In the genomic region with DNA sequence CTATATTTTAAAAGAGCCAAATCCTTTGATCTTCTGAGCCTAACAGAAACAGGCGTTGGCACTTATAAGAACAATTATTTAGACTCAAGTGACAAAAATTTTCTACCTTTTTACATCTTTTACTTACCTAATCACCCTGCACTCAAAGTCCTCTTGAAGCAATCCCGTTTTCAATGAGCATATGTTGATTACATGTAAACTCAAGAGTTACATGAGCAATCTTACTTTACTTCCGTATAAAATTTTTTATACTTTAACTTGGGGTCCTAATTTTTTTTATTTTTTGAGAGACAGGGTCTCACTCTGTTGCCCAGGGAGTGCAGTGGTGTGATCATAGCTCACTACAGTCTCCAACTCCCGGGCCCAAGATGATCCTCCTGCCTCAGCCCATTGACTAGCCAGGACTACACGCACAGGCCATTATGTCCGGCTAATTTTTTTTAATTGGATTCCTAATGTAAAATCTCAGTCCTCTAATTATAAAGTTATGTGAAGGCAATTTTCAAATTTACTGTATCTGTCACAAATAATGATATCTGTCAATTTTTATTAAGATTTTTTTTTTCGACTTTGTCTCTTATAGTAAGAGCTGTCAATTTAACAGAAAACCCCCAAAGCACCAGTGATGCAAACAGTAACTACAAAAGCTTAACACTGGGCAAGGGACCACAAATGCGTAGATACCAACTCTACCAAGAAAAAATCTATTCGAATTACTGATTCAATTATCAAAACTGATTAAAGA, we compare ENCODE assay signal across 8 cellular contexts. TPM values are rescaled to one million over a fixed set of nuclear protein-coding genes. Genes with fewer than 3 reads are reported as not detected.
A peak's percentile ranks its signal among the peaks of the same experiment; 100 is the strongest.
DNase-seq lines count a peak whose midpoint lies in the region; ATAC-seq and TF ChIP-seq lines count a peak whose summit lies in the region.

No MANE protein-coding gene starts in this region.

- ATAC-seq in stimulated activated naive CD8-positive, alpha-beta T cell treated with anti-CD3 and anti-CD28 coated beads, Interleukin-15, Interleukin-2, amounts not matched to agents 100 U/mL and 50 U/mL, for 24 hours: no peak
- no peak for ATAC-seq in GM19455 (IDR thresholded peaks at IDR 0.05; ENCODE audit: unreplicated experiment)
- no peak for ATAC-seq in GM18868 (IDR thresholded peaks at IDR 0.05; ENCODE audit: unreplicated experiment)
- ATAC-seq in HG02798 (IDR thresholded peaks at IDR 0.05; ENCODE audit: poor library complexity, unreplicated experiment): no peak

- CTCF ChIA-PET in MCF 10A (lab: Yijun Ruan, JAX): interaction anchor here (0.6 to 1.9 kb wide), 11 partner anchors 11 to 211 kb away, joined by 3 to 5 read pairs (median 3); no protein-coding TSS in a partner anchor

- intact Hi-C loops in MCF 10A (cut with micrococcal nuclease): no loop called here

- DNase-seq in stimulated activated naive CD8-positive, alpha-beta T cell treated with anti-CD3 and anti-CD28 coated beads, Interleukin-15, Interleukin-2, amounts not matched to agents 100 U/mL and 50 U/mL, for 24 hours: no peak
- DNase-seq in MCF 10A (ENCODE audit: unreplicated experiment) (no peak), midbrain (lab: John Stamatoyannopoulos, UW) (peak; percentile 51), activated gamma-delta T cell treated with Interleukin-2 at 50 U/mL for 16 hours (no peak)

- no peak for TF ChIP-seq CTCF in MCF 10A (IDR thresholded peaks at IDR 0.05; ENCODE audit: unreplicated experiment)

- peak overlapping the region; percentile 95 for H3K4me3 Mint-ChIP-seq in stimulated activated naive CD8-positive, alpha-beta T cell treated with anti-CD3 and anti-CD28 coated beads, Interleukin-15, Interleukin-2, amounts not matched to agents 100 ng/mL and 50 ng/mL, for 24 hours
- peak overlapping the region; percentile 100 for H3K4me3 Mint-ChIP-seq in MCF 10A (ENCODE audit: unreplicated experiment)

- H3K36me3 Mint-ChIP-seq in stimulated activated naive CD8-positive, alpha-beta T cell treated with anti-CD3 and anti-CD28 coated beads, Interleukin-15, Interleukin-2, amounts not matched to agents 100 ng/mL and 50 ng/mL, for 24 hours (ENCODE audit: low read depth): peaks cover 54% of the 10 kb centered on the region
- H3K36me3 Mint-ChIP-seq in MCF 10A (ENCODE audit: insufficient read depth, unreplicated experiment): peaks cover 44% of the 10 kb centered on the region

- no TSS peak for BruUV-seq in MCF 10A (replicated peaks; lab: Mats Ljungman, UMichigan)

- H3K27me3 Mint-ChIP-seq in stimulated activated naive CD8-positive, alpha-beta T cell treated with anti-CD3 and anti-CD28 coated beads, Interleukin-15, Interleukin-2, amounts not matched to agents 100 ng/mL and 50 ng/mL, for 24 hours: no peaks in the 10 kb centered on the region
- no peaks in the 10 kb centered on the region for H3K27me3 Mint-ChIP-seq in MCF 10A (ENCODE audit: insufficient read depth, unreplicated experiment)

- POLR2A ChIA-PET in MCF 10A (lab: Yijun Ruan, JAX): interaction anchor here (0.6 to 2.2 kb wide), 12 partner anchors 9 to 204 kb away, joined by 3 to 8 read pairs (median 4); no protein-coding TSS in a partner anchor

- H3K27ac Mint-ChIP-seq in stimulated activated naive CD8-positive, alpha-beta T cell treated with anti-CD3 and anti-CD28 coated beads, Interleukin-15, Interleukin-2, amounts not matched to agents 100 ng/mL and 50 ng/mL, for 24 hours: peak overlapping the region; percentile 97
- H3K27ac Mint-ChIP-seq in MCF 10A (ENCODE audit: low read depth, unreplicated experiment): peak overlapping the region; percentile 99

- H3K9me3 Mint-ChIP-seq in stimulated activated naive CD8-positive, alpha-beta T cell treated with anti-CD3 and anti-CD28 coated beads, Interleukin-15, Interleukin-2, amounts not matched to agents 100 ng/mL and 50 ng/mL, for 24 hours: no peaks in the 10 kb centered on the region
- no peaks in the 10 kb centered on the region for H3K9me3 Mint-ChIP-seq in MCF 10A (ENCODE audit: unreplicated experiment)

- H3K4me1 Mint-ChIP-seq in stimulated activated naive CD8-positive, alpha-beta T cell treated with anti-CD3 and anti-CD28 coated beads, Interleukin-15, Interleukin-2, amounts not matched to agents 100 ng/mL and 50 ng/mL, for 24 hours (ENCODE audit: low read depth): peaks cover 79% of the 10 kb centered on the region
- H3K4me1 Mint-ChIP-seq in MCF 10A (ENCODE audit: insufficient read depth, unreplicated experiment): peaks cover 27% of the 10 kb centered on the region

RNA-seq across cellular contexts. Expression of a gene that starts 2.2 kb away (rescaled TPM):
- 486 and 604 TPM in 2 replicates for total RNA-seq in MCF 10A (2022)

RNA-seq across cellular contexts. Expression of a gene that starts 19.1 kb away (rescaled TPM):
- 0.83 TPM in 1 of 2 replicates, not detected in the other for total RNA-seq in MCF 10A (2022)
